ENCODE assay signal across 1 cellular context in genomic region chr5:132299901-132300300, GRCh38.
TF ChIP-seq lines count a peak whose summit lies in the region.

No MANE protein-coding gene starts in this region.

TF ChIP-seq in K562, 482 proteins besides CTCF, POLR2A, EP300 and RAD21 (continued from another document):
- TF ChIP-seq PATZ1 (CRISPR knock-in tag; IDR thresholded peaks at IDR 0.05; ENCODE audit: borderline replicate concordance) (no peak), CXXC5 (CRISPR knock-in tag; IDR thresholded peaks at IDR 0.05) (no peak), RCOR1 (IDR thresholded peaks at IDR 0.05; ENCODE audit: borderline replicate concordance in 1 of 2, low read depth in 2 of 2, low read length in 2 of 2) (peak in 1 of 2 experiments; percentile 53; a peak in 1 of 4 replicates), SETDB1 (IDR thresholded peaks at IDR 0.05; ENCODE audit: low read length) (no peak), ZNF583 (CRISPR knock-in tag; IDR thresholded peaks at IDR 0.05) (no peak), ZBTB49 (CRISPR knock-in tag; IDR thresholded peaks at IDR 0.05; ENCODE audit: borderline replicate concordance) (no peak), POLR2B (IDR thresholded peaks at IDR 0.05; ENCODE audit: low read depth, partially characterized antibody) (no peak), ZNF584 (CRISPR knock-in tag; IDR thresholded peaks at IDR 0.05; ENCODE audit: low read depth) (no peak), MEIS2 (IDR thresholded peaks at IDR 0.05; ENCODE audit: partially characterized antibody) (peak; percentile 93), RERE (CRISPR knock-in tag; IDR thresholded peaks at IDR 0.05; ENCODE audit: borderline replicate concordance) (no peak), CBFB (CRISPR knock-in tag; IDR thresholded peaks at IDR 0.05) (no peak), NFYB (IDR thresholded peaks at IDR 0.05; ENCODE audit: extremely low read depth, insufficient read length) (no peak), PBX2 (CRISPR knock-in tag; IDR thresholded peaks at IDR 0.05; ENCODE audit: low read depth) (no peak), PBX2 (tag; conservative IDR thresholded peaks at IDR 0.05; ENCODE audit: low read depth) (peak; percentile 64), ZBTB40 (IDR thresholded peaks at IDR 0.05) (no peak), ZBTB40 (CRISPR knock-in tag; IDR thresholded peaks at IDR 0.05) (no peak), MYNN (IDR thresholded peaks at IDR 0.05) (no peak), MYNN (CRISPR knock-in tag; IDR thresholded peaks at IDR 0.05) (no peak)
